In genomic region chr19:44720945-44721344, GRCh38 we compare ENCODE assay signal across 2 cellular contexts.
A peak's percentile ranks its signal among the peaks of the same experiment; 100 is the strongest.
TF ChIP-seq lines count a peak whose summit lies in the region.

No MANE protein-coding gene starts in this region.

TF ChIP-seq in GM23338, 12 proteins besides CTCF, POLR2A, EP300 and RAD21:
- TF ChIP-seq ETS1 (IDR thresholded peaks at IDR 0.05), result no peak
- TF ChIP-seq CREB1 (CRISPR knock-in tag; IDR thresholded peaks at IDR 0.05; ENCODE audit: low read depth), result no peak
- no peak for TF ChIP-seq POLR2AphosphoS5 (IDR thresholded peaks at IDR 0.05; ENCODE audit: low read depth)

TF ChIP-seq in GM12878, 131 proteins besides CTCF, POLR2A, EP300 and RAD21:
- no peak for TF ChIP-seq NR2F1 (conservative IDR thresholded peaks at IDR 0.05)
- TF ChIP-seq STAT3 (IDR thresholded peaks at IDR 0.05; ENCODE audit: low read depth, low read length), result no peak
- no peak for TF ChIP-seq RELA (IDR thresholded peaks at IDR 0.05; ENCODE audit: borderline replicate concordance, partially characterized antibody)
- no peak for TF ChIP-seq PML (IDR thresholded peaks at IDR 0.05; ENCODE audit: low read length)
- no peak for TF ChIP-seq MTA2 (IDR thresholded peaks at IDR 0.05; ENCODE audit: low read depth)
- TF ChIP-seq CBX5 (IDR thresholded peaks at IDR 0.05; ENCODE audit: low read depth), result no peak
- no peak for TF ChIP-seq FOXM1 (IDR thresholded peaks at IDR 0.05; ENCODE audit: low read depth, low read length)
- TF ChIP-seq BHLHE40 (IDR thresholded peaks at IDR 0.05; ENCODE audit: borderline replicate concordance in 1 of 2, low read depth in 2 of 2, low read length in 1 of 2), result peak in 1 of 2 experiments; percentile 23; a peak in 1 of 4 replicates
- peak in 1 of 2 experiments; percentile 29; a peak in 1 of 4 replicates for TF ChIP-seq IKZF2 (IDR thresholded peaks at IDR 0.05)
- TF ChIP-seq CREM (IDR thresholded peaks at IDR 0.05; ENCODE audit: low read depth), result peak; percentile 12; the same call in 1 of the 2 replicates
- TF ChIP-seq ATF7 (IDR thresholded peaks at IDR 0.05; ENCODE audit: low read depth), result peak; percentile 51
- TF ChIP-seq PKNOX1 (IDR thresholded peaks at IDR 0.05), result 0 out of 2 replicates have a peak, but pooled peaks have one; percentile 17
- peak; percentile 67 for TF ChIP-seq IKZF1 (conservative IDR thresholded peaks at IDR 0.05)
- peak; percentile 74 for TF ChIP-seq RUNX3 (IDR thresholded peaks at IDR 0.05; ENCODE audit: low read length)
